ENCODE assay signal across 16 cellular contexts in the genomic region with DNA sequence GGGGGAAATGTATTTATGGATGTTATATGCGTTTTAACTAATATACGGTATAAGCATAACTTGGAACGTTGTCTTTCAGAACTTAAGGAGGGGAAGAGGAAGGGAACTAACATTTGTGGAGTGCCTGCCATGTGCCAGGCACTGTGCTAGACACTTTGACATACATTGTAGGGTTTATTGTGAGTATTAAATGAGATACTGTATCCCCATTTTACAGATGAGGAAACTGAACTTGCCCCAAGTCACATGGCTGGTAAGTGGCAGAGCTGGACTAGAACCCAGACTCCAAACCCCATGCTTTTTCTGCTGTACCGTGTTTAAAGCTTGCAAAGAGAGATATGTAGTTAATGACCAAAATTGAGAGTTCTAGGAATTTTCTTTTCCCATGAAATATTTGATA.
"Had no signal": no experiment of that assay in that cellular context is flagged by ENCODE, and none has a peak within 500 bp of the region (broad histone marks: within the 10 kb centered on the region; RNA-seq: fewer than 3 reads in every experiment).

No MANE protein-coding gene starts in this region.

- DNase-seq: activated CD8-positive, alpha-beta memory T cell treated with anti-CD3 and anti-CD28 coated beads, Interleukin-2, amount 50 U/mL, for 48 hours; dermis blood vessel endothelial cell; effector memory CD8-positive, alpha-beta T cell; foreskin keratinocyte; glutamatergic neuron; left ventricle myocardium superior; mucosa of descending colon; naive thymus-derived CD4-positive, alpha-beta T cell; retina; substantia nigra; T-cell; uterus had no signal

- ATAC-seq: effector memory CD8-positive, alpha-beta T cell; foreskin keratinocyte; left ventricle myocardium superior; mucosa of descending colon; naive thymus-derived CD4-positive, alpha-beta T cell; stimulated activated memory B cell treated with anti-CD40 and anti-IgM and Interleukin-4, amounts not matched to agents 10 μg/mL and 1 μg/mL and 100 μg/mL, for 72 hours; T-cell had no signal

- H3K36me3 Mint-ChIP-seq: memory B cell had no signal

- H3K4me1 Mint-ChIP-seq: memory B cell had no signal

- FAIRE-seq: astrocyte, bronchial epithelial cell had no signal

- H3K27me3 Mint-ChIP-seq: effector memory CD8-positive, alpha-beta T cell; memory B cell; naive thymus-derived CD4-positive, alpha-beta T cell; stimulated activated memory B cell treated with anti-CD40 and anti-IgM and Interleukin-4, amounts not matched to agents 10 μg/mL and 1 μg/mL and 100 μg/mL, for 72 hours; T-cell had no signal

- H3K4me3 Mint-ChIP-seq: effector memory CD8-positive, alpha-beta T cell; memory B cell; stimulated activated memory B cell treated with anti-CD40 and anti-IgM and Interleukin-4, amounts not matched to agents 10 μg/mL and 1 μg/mL and 100 μg/mL, for 72 hours; T-cell had no signal

- H3K9me3 Mint-ChIP-seq: effector memory CD8-positive, alpha-beta T cell; memory B cell; naive thymus-derived CD4-positive, alpha-beta T cell; stimulated activated memory B cell treated with anti-CD40 and anti-IgM and Interleukin-4, amounts not matched to agents 10 μg/mL and 1 μg/mL and 100 μg/mL, for 72 hours; T-cell had no signal

- H3K27ac Mint-ChIP-seq: effector memory CD8-positive, alpha-beta T cell; stimulated activated memory B cell treated with anti-CD40 and anti-IgM and Interleukin-4, amounts not matched to agents 10 μg/mL and 1 μg/mL and 100 μg/mL, for 72 hours had no signal
